In genomic region chr1:94657775-94658174, GRCh38 we compare ENCODE assay signal across 8 cellular contexts.
A peak's percentile ranks its signal among the peaks of the same experiment; 100 is the strongest.
DNase-seq lines count a peak whose midpoint lies in the region; ATAC-seq, FAIRE-seq and TF ChIP-seq lines count a peak whose summit lies in the region.
"Not testable (repeated sequence)": the region's sequence is repeated elsewhere in the genome, so short reads cannot be mapped to it uniquely, and the experiment has no call there.

No MANE protein-coding gene starts in this region.

- not testable (repeated sequence) for H3K9me3 Mint-ChIP-seq in astrocyte (ENCODE audit: unreplicated experiment)

- H3K27ac Mint-ChIP-seq in astrocyte (ENCODE audit: unreplicated experiment): peak overlapping the region; percentile 90

- TF ChIP-seq RAD21 in IMR-90 (IDR thresholded peaks at IDR 0.05; ENCODE audit: low read length); HepG2 (CRISPR knock-in tag; IDR thresholded peaks at IDR 0.05): not testable (repeated sequence)

- not testable (repeated sequence) for H3K79me2 ChIP-seq in astrocyte (ENCODE audit: insufficient read depth, low read length); HepG2 (ENCODE audit: insufficient read depth, low read length)

- not testable (repeated sequence) for TF ChIP-seq POLR2A in IMR-90 (IDR thresholded peaks at IDR 0.05; ENCODE audit: low read depth, low read length); HepG2 (IDR thresholded peaks at IDR 0.05; ENCODE audit: insufficient read depth in 1 of 2, low read depth in 2 of 2, low read length in 2 of 2)

- H3K4me3 Mint-ChIP-seq in astrocyte (ENCODE audit: unreplicated experiment): not testable (repeated sequence)

- H3K9me1 ChIP-seq in IMR-90 (ENCODE audit: insufficient read depth, low read length): peaks cover 21% of the 10 kb centered on the region

- H3K27me3 ChIP-seq in IMR-90 (ENCODE audit: control insufficient read depth, insufficient read depth, low read length); astrocyte (ENCODE audit: insufficient read depth, low read length); foreskin keratinocyte; right atrium auricular region; HepG2 (ENCODE audit: control insufficient read depth in 1 of 2, insufficient read depth in 2 of 2, low read length in 2 of 2); aorta (ENCODE audit: control insufficient read depth in 1 of 2, insufficient read depth in 2 of 2, low read length in 1 of 2): not testable (repeated sequence)

- dilution Hi-C loops in IMR-90 (cut with HindIII; ENCODE audit: low sequenced_read_pairs, unreplicated experiment): not testable (repeated sequence)

- H3K4me1 Mint-ChIP-seq in astrocyte (ENCODE audit: low read depth, unreplicated experiment): peaks cover 34% of the 10 kb centered on the region

- peak overlapping the region; percentile 53 for H3K14ac ChIP-seq in IMR-90 (replicated peaks; ENCODE audit: low read depth, low read length)

- peak overlapping the region; percentile 81 for H2BK20ac ChIP-seq in IMR-90 (ENCODE audit: low read depth, low read length)

- not testable (repeated sequence) for H3K4me3 ChIP-seq in IMR-90 (ENCODE audit: insufficient read depth, low read depth, low read length); astrocyte (ENCODE audit: insufficient read depth, low read depth, low read length); right atrium auricular region; HepG2 (replicated peaks in 1 of 3; ENCODE audit: insufficient read depth in 1 of 3, low read depth in 2 of 3, low read length in 3 of 3); aorta (ENCODE audit: low read length in 2 of 2)

- H3K27ac ChIP-seq in IMR-90 (ENCODE audit: insufficient read depth, low read length): peak overlapping the region; percentile 60
- H3K27ac ChIP-seq in astrocyte (ENCODE audit: low read depth, low read length): peak overlapping the region; percentile 73
- peak overlapping the region; percentile 43 for H3K27ac ChIP-seq in foreskin keratinocyte
- peak overlapping the region; percentile 58 to 88 for H3K27ac ChIP-seq in right atrium auricular region
- peak overlapping the region; percentile 21 for H3K27ac ChIP-seq in HepG2 (ENCODE audit: extremely low read length, insufficient read depth, low read length)
- not testable (repeated sequence) for H3K27ac ChIP-seq in aorta (ENCODE audit: low read depth in 1 of 2, low read length in 2 of 2)

- not testable (repeated sequence) for FAIRE-seq in astrocyte (lab: Jason Lieb, UNC); HepG2 (lab: Jason Lieb, UNC)

- not testable (repeated sequence) for TF ChIP-seq EP300 in HepG2 (IDR thresholded peaks at IDR 0.05; ENCODE audit: low read depth in 2 of 2, low read length in 2 of 2); HepG2 (CRISPR knock-in tag; IDR thresholded peaks at IDR 0.05; ENCODE audit: borderline replicate concordance)

- not testable (repeated sequence) for TF ChIP-seq CTCF in IMR-90 (conservative IDR thresholded peaks at IDR 0.05; ENCODE audit: low read depth, low read length); astrocyte (IDR thresholded peaks at IDR 0.05; ENCODE audit: insufficient read depth, low read depth, low read length); foreskin keratinocyte (conservative IDR thresholded peaks at IDR 0.05); right atrium auricular region (IDR thresholded peaks at IDR 0.05); HepG2 (CRISPR knock-in tag; IDR thresholded peaks at IDR 0.05); omental fat pad (IDR thresholded peaks at IDR 0.05)

- not testable (repeated sequence) for H3K36me3 Mint-ChIP-seq in astrocyte (ENCODE audit: low read depth, unreplicated experiment)

- H3K4me1 ChIP-seq in ES-I3 (ENCODE audit: insufficient read depth, low read length) (peaks cover 61% of the 10 kb centered on the region), IMR-90 (ENCODE audit: control insufficient read depth, insufficient read depth, low read length) (peaks cover 22% of the 10 kb centered on the region), astrocyte (ENCODE audit: insufficient read depth, low read length) (peaks cover 26% of the 10 kb centered on the region), foreskin keratinocyte (peaks cover 41% of the 10 kb centered on the region), right atrium auricular region (peaks cover 0 to 41% of the 10 kb centered on the region in 2 donors), HepG2 (ENCODE audit: insufficient read depth, low read length) (peaks cover 31% of the 10 kb centered on the region)
- not testable (repeated sequence) for H3K4me1 ChIP-seq in aorta (ENCODE audit: control insufficient read depth in 1 of 2, insufficient read depth in 2 of 2, low read length in 2 of 2)

- peak overlapping the region; percentile 94 for H2BK5ac ChIP-seq in IMR-90 (ENCODE audit: low read depth, low read length, poor library complexity, severe bottlenecking)

- peak overlapping the region; percentile 66 for H3K23ac ChIP-seq in IMR-90 (ENCODE audit: low read depth, low read length)

- H2BK15ac ChIP-seq in IMR-90 (ENCODE audit: low read depth, low read length): peak overlapping the region; percentile 95

- in situ Hi-C loops in IMR-90 (cut with MboI; ENCODE audit: low sequenced_read_pairs); HepG2 (cut with HindIII; ENCODE audit: extremely low pct_ligation_motif_present, low pct_unique_long_range_greater_than_20kb): not testable (repeated sequence)

- not testable (repeated sequence) for H3K4me2 ChIP-seq in IMR-90 (ENCODE audit: low read depth, low read length)
- H3K4me2 ChIP-seq in astrocyte (ENCODE audit: low read length): peak overlapping the region; percentile 34
- H3K4me2 ChIP-seq in HepG2 (ENCODE audit: low read depth, low read length): peak overlapping the region; percentile 36

- H3K9me3 ChIP-seq in ES-I3 (ENCODE audit: control insufficient read depth, insufficient read depth, low read length); IMR-90 (ENCODE audit: control insufficient read depth, insufficient read depth, low read length); astrocyte (ENCODE audit: insufficient read depth, low read depth, low read length); right atrium auricular region; HepG2 (ENCODE audit: low read length); aorta (ENCODE audit: control insufficient read depth, low read length): not testable (repeated sequence)

- POLR2A ChIA-PET in IMR-90 (lab: Charles Lee; ENCODE audit: unreplicated experiment); HepG2 (lab: Yijun Ruan, JAX): not testable (repeated sequence)

- not testable (repeated sequence) for H3K27me3 Mint-ChIP-seq in astrocyte (ENCODE audit: low read depth, unreplicated experiment)

- H2AFZ ChIP-seq in IMR-90 (replicated peaks; ENCODE audit: low read length, poor library complexity) (peak overlapping the region; percentile 53), astrocyte (ENCODE audit: low read depth, low read length) (peak overlapping the region; percentile 1), HepG2 (ENCODE audit: low read length) (peak overlapping the region; percentile 42)

- H3K18ac ChIP-seq in IMR-90 (ENCODE audit: low read depth, low read length): peak overlapping the region; percentile 73; the same call in 1 of the 2 replicates

- H3K9ac ChIP-seq in ES-I3 (ENCODE audit: low read depth, low read length): peak overlapping the region; percentile 30; the same call in 1 of the 2 replicates
- not testable (repeated sequence) for H3K9ac ChIP-seq in IMR-90 (ENCODE audit: low read depth, low read length); astrocyte (ENCODE audit: low read length); HepG2 (ENCODE audit: insufficient read depth, low read depth, low read length)

- not testable (repeated sequence) for H3K56ac ChIP-seq in IMR-90 (ENCODE audit: extremely low read depth, insufficient read depth, low read length)

- BruUV-seq in IMR-90 (replicated peaks; lab: Mats Ljungman, UMichigan); HepG2 (replicated peaks; lab: Mats Ljungman, UMichigan): not testable (repeated sequence)

- peak overlapping the region; percentile 80 for H3K4ac ChIP-seq in IMR-90 (ENCODE audit: low read depth, low read length)

- DNase-seq in IMR-90; astrocyte (ENCODE audit: low read depth); right atrium auricular region (ENCODE audit: low spot score); omental fat pad (ENCODE audit: low spot score); aorta: not testable (repeated sequence)
- DNase-seq in foreskin keratinocyte (peak; percentile 32 to 86), HepG2 (ENCODE audit: low spot score) (peak; percentile 13)

- H4K5ac ChIP-seq in IMR-90 (ENCODE audit: low read depth, low read length): peak overlapping the region; percentile 76; the same call in 1 of the 2 replicates

- H2AK5ac ChIP-seq in IMR-90 (ENCODE audit: low read depth, low read length): peak overlapping the region; percentile 93

- H2AK9ac ChIP-seq in IMR-90 (replicated peaks; ENCODE audit: low read depth, low read length, poor library complexity): not testable (repeated sequence)

- peak overlapping the region; percentile 96 for H2BK120ac ChIP-seq in IMR-90 (ENCODE audit: low read depth, low read length)

- not testable (repeated sequence) for H3K36me3 ChIP-seq in ES-I3 (ENCODE audit: insufficient read depth, low read length); IMR-90 (ENCODE audit: control insufficient read depth, insufficient read depth, low read length); astrocyte (ENCODE audit: insufficient read depth, low read length); right atrium auricular region; HepG2 (replicated peaks in 1 of 2; ENCODE audit: control insufficient read depth in 1 of 2, insufficient read depth in 2 of 2, low read length in 2 of 2); aorta (ENCODE audit: control insufficient read depth in 1 of 2, insufficient read depth in 2 of 2, low read length in 1 of 2)

- CTCF ChIA-PET in IMR-90 (lab: Yijun Ruan, JAX); HepG2 (lab: Yijun Ruan, JAX; ENCODE audit: low intra/inter-chr PET ratio, low total read pairs): not testable (repeated sequence)

- not testable (repeated sequence) for ATAC-seq in IMR-90 (ENCODE audit: low read depth); HepG2
- ATAC-seq in foreskin keratinocyte (peak; percentile 12), omental fat pad (ENCODE audit: low FRiP score) (peak; percentile 31), aorta (ENCODE audit: low FRiP score) (peak; percentile 33)

- WGBS in IMR-90 (ENCODE audit: extremely low coverage in 2 of 2, insufficient read length in 1 of 2), 2 experiments: no CpG with 5 or more reads among the region's 4 CpGs
- 64% methylated on average over 4 of the region's 4 CpGs for WGBS in HepG2 (ENCODE audit: low lambda C conversion rate)
- 4 to 21% methylated on average over 4 of the region's 4 CpGs for whole genome bisulfite sequencing in aorta, 2 donors

- H4K8ac ChIP-seq in IMR-90 (ENCODE audit: low read depth in 2 of 2, low read length in 2 of 2): peak overlapping the region; percentile 18 to 86

- H4K91ac ChIP-seq in IMR-90 (ENCODE audit: insufficient read depth, low read depth, low read length): peak overlapping the region; percentile 63

- intact Hi-C loops in IMR-90 (cut with micrococcal nuclease); HepG2 (cut with micrococcal nuclease; ENCODE audit: unreplicated experiment); aorta (cut with DNase I): not testable (repeated sequence)

- not testable (repeated sequence) for H3K79me1 ChIP-seq in IMR-90 (ENCODE audit: low read depth in 1 of 2, low read length in 2 of 2)

- H4K20me1 ChIP-seq in IMR-90 (ENCODE audit: insufficient read depth, low read length); astrocyte (ENCODE audit: insufficient read depth, low read length); HepG2 (ENCODE audit: insufficient read depth, low read length): not testable (repeated sequence)

Comparison
In these comparisons a context has a peak if more than half of its experiments do, and no peak if none do; other contexts are left out.
1. H2AFZ ChIP-seq: peak in every context shown above with its lines; median percentile 53 in IMR-90; 42 in HepG2; 1 in astrocyte.